In genomic region chr19:29370276-29370675, GRCh38 we compare ENCODE assay signal across 27 cellular contexts.
DNase-seq lines count a peak whose midpoint lies in the region; TF ChIP-seq lines count a peak whose summit lies in the region.
"Had no signal": no experiment of that assay in that cellular context is flagged by ENCODE, and none has a peak within 500 bp of the region (broad histone marks: within the 10 kb centered on the region; RNA-seq: fewer than 3 reads in every experiment).

No MANE protein-coding gene starts in this region.

- no peak for TF ChIP-seq CTCF in HEK293 (tag by site-specific recombination; IDR thresholded peaks at IDR 0.05)

- no peaks in the 10 kb centered on the region for H3K36me3 Mint-ChIP-seq in activated CD4-positive, alpha-beta T cell treated with anti-CD3 and anti-CD28 coated beads, Interleukin-2, amount 10 ng/mL, durations not matched to agents 24 days and 14 days (ENCODE audit: low read depth)

- no peaks in the 10 kb centered on the region for H3K9me3 Mint-ChIP-seq in activated CD4-positive, alpha-beta T cell treated with anti-CD3 and anti-CD28 coated beads, Interleukin-2, amount 10 ng/mL, durations not matched to agents 24 days and 14 days
- H3K9me3 Mint-ChIP-seq: CD4-positive, alpha-beta T cell had no signal

- H3K27ac Mint-ChIP-seq in activated CD4-positive, alpha-beta T cell treated with anti-CD3 and anti-CD28 coated beads, Interleukin-2, amount 10 ng/mL, durations not matched to agents 24 days and 14 days: no peak overlapping the region
- H3K27ac Mint-ChIP-seq: CD4-positive, alpha-beta T cell; HFFc6 had no signal

- no peaks in the 10 kb centered on the region for H3K36me3 ChIP-seq in HEK293 (ENCODE audit: control insufficient read depth in 2 of 2, insufficient read depth in 1 of 2, low read length in 2 of 2)
- H3K36me3 ChIP-seq: BLaER1 treated with 17β-estradiol and CSF1 and Interleukin-3, amounts not matched to agents 10 nM and 100 nM; MG63; SJSA1 had no signal

- H3K4me1 ChIP-seq in HEK293 (ENCODE audit: control insufficient read depth, insufficient read depth, low read length): no peaks in the 10 kb centered on the region
- H3K4me1 ChIP-seq: BLaER1 treated with 17β-estradiol and CSF1 and Interleukin-3, amounts not matched to agents 10 nM and 100 nM; SJSA1 had no signal

- intact Hi-C loops in activated CD4-positive, alpha-beta T cell treated with anti-CD3 and anti-CD28 coated beads, Interleukin-2, amount 10 ng/mL, durations not matched to agents 24 days and 14 days (cut with micrococcal nuclease): no loop called here

- POLR2A ChIA-PET in HEK293 (lab: Yijun Ruan, JAX): no interaction called here

- no peak overlapping the region for H3K27ac ChIP-seq in HEK293 (ENCODE audit: extremely low read depth, low read depth, low read length)
- H3K27ac ChIP-seq: 22Rv1; BLaER1 treated with 17β-estradiol and CSF1 and Interleukin-3, amounts not matched to agents 10 nM and 100 nM; SJSA1 had no signal

- peaks cover 16% of the 10 kb centered on the region for H3K27me3 Mint-ChIP-seq in activated CD4-positive, alpha-beta T cell treated with anti-CD3 and anti-CD28 coated beads, Interleukin-2, amount 10 ng/mL, durations not matched to agents 24 days and 14 days

- no peaks in the 10 kb centered on the region for H3K4me1 Mint-ChIP-seq in activated CD4-positive, alpha-beta T cell treated with anti-CD3 and anti-CD28 coated beads, Interleukin-2, amount 10 ng/mL, durations not matched to agents 24 days and 14 days

- no peak overlapping the region for H3K4me3 ChIP-seq in HEK293 (ENCODE audit: low read depth, low read length)
- H3K4me3 ChIP-seq: BLaER1 treated with 17β-estradiol and CSF1 and Interleukin-3, amounts not matched to agents 10 nM and 100 nM; MG63; SJSA1 had no signal

- CTCF ChIA-PET in HEK293 (lab: Yijun Ruan, JAX): interaction anchor here (0.6 kb wide), 1 partner anchor 617 kb away, joined by 4 read pairs; no protein-coding TSS in a partner anchor

- no peak overlapping the region for H3K4me3 Mint-ChIP-seq in activated CD4-positive, alpha-beta T cell treated with anti-CD3 and anti-CD28 coated beads, Interleukin-2, amount 10 ng/mL, durations not matched to agents 24 days and 14 days
- H3K4me3 Mint-ChIP-seq: CD4-positive, alpha-beta T cell; HFFc6 had no signal

- no peaks in the 10 kb centered on the region; the same call in 1 of the 2 replicates for H3K9me3 ChIP-seq in HEK293 (ENCODE audit: control insufficient read depth, insufficient read depth, low read depth, low read length)
- H3K9me3 ChIP-seq: BLaER1 treated with 17β-estradiol and CSF1 and Interleukin-3, amounts not matched to agents 10 nM and 100 nM; MG63; SJSA1 had no signal

- DNase-seq in activated CD4-positive, alpha-beta T cell treated with anti-CD3 and anti-CD28 coated beads, Interleukin-2, amount 10 ng/mL, durations not matched to agents 24 days and 14 days: peak; percentile 32
- DNase-seq in activated CD4-positive, alpha-beta T cell treated with anti-CD3 and anti-CD28 coated beads for 48 hours: no peak
- DNase-seq in mucosa of gallbladder (ENCODE audit: low spot score) (peak; percentile 3), RPMI8226 (no peak), 8988T (no peak), GOT3 (lab: John Stamatoyannopoulos, UW) (no peak)
- DNase-seq: AML-193; CD4-positive, alpha-beta T cell; COR-L47; DMS79; EL; GDM1; HFFc6; IMR-90; KG1; MG63; NCI-H1105 treated with DMSO at 0.1 percent for 48 hours; NCI-H146; NCI-H1930; NCI-H2107; NCI-H446; NCI-H524 treated with DMSO at 0.1 percent for 48 hours; NCI-H774 had no signal

TF ChIP-seq in HEK293, 187 proteins besides CTCF, POLR2A, EP300 and RAD21:
- TF ChIP-seq ATF2 (tag by site-specific recombination; IDR thresholded peaks at IDR 0.05; ENCODE audit: low read depth) (0 out of 2 replicates have a peak, but pooled peaks have one; percentile 35), ZNF629 (tag by site-specific recombination; IDR thresholded peaks at IDR 0.05) (no peak)

Comparison
In these comparisons a context has a peak if more than half of its experiments do, and no peak if none do; other contexts are left out.
1. DNase-seq: peak in activated CD4-positive, alpha-beta T cell treated with anti-CD3 and anti-CD28 coated beads, Interleukin-2, amount 10 ng/mL, durations not matched to agents 24 days and 14 days (single experiment) and mucosa of gallbladder (single experiment); none in activated CD4-positive, alpha-beta T cell treated with anti-CD3 and anti-CD28 coated beads for 48 hours (single experiment), RPMI8226 (single experiment), 8988T (single experiment) and GOT3 (single experiment).